35 cellular contexts compared by ENCODE assay signal in genomic region chr6:112356994-112357393, GRCh38. TPM values are rescaled to one million over a fixed set of nuclear protein-coding genes. Genes with fewer than 3 reads are reported as not detected.
"Had no signal": no experiment of that assay in that cellular context is flagged by ENCODE, and none has a peak within 500 bp of the region (broad histone marks: within the 10 kb centered on the region; RNA-seq: fewer than 3 reads in every experiment).

No MANE protein-coding gene starts in this region.

- H3K4me3 Mint-ChIP-seq: activated B cell treated with CpG ODN at 0.5 μM for 24 hours; activated CD8-positive, alpha-beta T cell treated with anti-CD3 and anti-CD28 coated beads for 36 hours; activated naive CD4-positive, alpha-beta T cell treated with anti-CD3 and anti-CD28 coated beads for 36 hours; activated naive CD4-positive, alpha-beta T cell treated with anti-CD3 and anti-CD28 coated beads, Interleukin-2, amount 50 U/mL, for 24 hours; activated naive CD8-positive, alpha-beta T cell treated with anti-CD3 and anti-CD28 coated beads for 36 hours; activated naive CD8-positive, alpha-beta T cell treated with anti-CD3 and anti-CD28 coated beads, Interleukin-2, amount 50 U/mL, for 24 hours; activated T-helper 1 cell treated with anti-CD3 and anti-CD28 coated beads, Interleukin-12 subunit alpha, Interleukin-12 subunit beta, Interleukin-2, Interleukin-4 antibody, amounts not matched to agents 30 ng/mL and 10 ng/mL and 1 ng/mL, durations not matched to agents 14 hours and 24 hours and 36 hours; effector memory CD8-positive, alpha-beta T cell; T-helper 2 cell treated with Interferon-gamma antibody and Interleukin-4, amounts not matched to agents 5 μg/mL and 100 μg/mL, for 36 hours had no signal

- H3K27ac ChIP-seq: adrenal gland, body of pancreas, esophagus muscularis mucosa, gastroesophageal sphincter, heart right ventricle, hepatocyte, WERI-Rb-1 had no signal

- H3K4me1 ChIP-seq: adrenal gland, body of pancreas, esophagus muscularis mucosa, gastroesophageal sphincter had no signal

- H3K4me1 Mint-ChIP-seq: activated B cell treated with CpG ODN at 0.5 μM for 24 hours; activated naive CD4-positive, alpha-beta T cell treated with anti-CD3 and anti-CD28 coated beads, Interleukin-2, amount 50 U/mL, for 24 hours had no signal

- H3K9me3 Mint-ChIP-seq: activated B cell treated with CpG ODN at 0.5 μM for 24 hours; activated CD8-positive, alpha-beta T cell treated with anti-CD3 and anti-CD28 coated beads for 36 hours; activated naive CD4-positive, alpha-beta T cell treated with anti-CD3 and anti-CD28 coated beads for 36 hours; activated naive CD4-positive, alpha-beta T cell treated with anti-CD3 and anti-CD28 coated beads, Interleukin-2, amount 50 U/mL, for 24 hours; activated naive CD8-positive, alpha-beta T cell treated with anti-CD3 and anti-CD28 coated beads for 36 hours; activated naive CD8-positive, alpha-beta T cell treated with anti-CD3 and anti-CD28 coated beads, Interleukin-2, amount 50 U/mL, for 24 hours; activated T-helper 1 cell treated with anti-CD3 and anti-CD28 coated beads, Interleukin-12 subunit alpha, Interleukin-12 subunit beta, Interleukin-2, Interleukin-4 antibody, amounts not matched to agents 30 ng/mL and 10 ng/mL and 1 ng/mL, durations not matched to agents 14 hours and 24 hours and 36 hours; activated T-helper 2 cell treated with anti-CD3 and anti-CD28 coated beads, Interferon-gamma antibody, Interleukin-2, Interleukin-4, amounts not matched to agents 10 μg/mL and 5 μg/mL and 100 μg/mL, durations not matched to agents 14 hours and 24 hours and 36 hours; effector memory CD8-positive, alpha-beta T cell; T-helper 2 cell treated with Interferon-gamma antibody and Interleukin-4, amounts not matched to agents 5 μg/mL and 100 μg/mL, for 36 hours had no signal

- H3K79me2 ChIP-seq: hepatocyte had no signal

- H3K36me3 Mint-ChIP-seq: activated naive CD4-positive, alpha-beta T cell treated with anti-CD3 and anti-CD28 coated beads, Interleukin-2, amount 50 U/mL, for 24 hours had no signal

- H3K27ac Mint-ChIP-seq: activated B cell treated with CpG ODN at 0.5 μM for 24 hours; activated CD8-positive, alpha-beta T cell treated with anti-CD3 and anti-CD28 coated beads for 36 hours; activated naive CD4-positive, alpha-beta T cell treated with anti-CD3 and anti-CD28 coated beads for 36 hours; activated naive CD4-positive, alpha-beta T cell treated with anti-CD3 and anti-CD28 coated beads, Interleukin-2, amount 50 U/mL, for 24 hours; activated naive CD8-positive, alpha-beta T cell treated with anti-CD3 and anti-CD28 coated beads for 36 hours; activated naive CD8-positive, alpha-beta T cell treated with anti-CD3 and anti-CD28 coated beads, Interleukin-2, amount 50 U/mL, for 24 hours; activated T-helper 1 cell treated with anti-CD3 and anti-CD28 coated beads, Interleukin-12 subunit alpha, Interleukin-12 subunit beta, Interleukin-2, Interleukin-4 antibody, amounts not matched to agents 30 ng/mL and 10 ng/mL and 1 ng/mL, durations not matched to agents 14 hours and 24 hours and 36 hours; activated T-helper 2 cell treated with anti-CD3 and anti-CD28 coated beads, Interferon-gamma antibody, Interleukin-2, Interleukin-4, amounts not matched to agents 10 μg/mL and 5 μg/mL and 100 μg/mL, durations not matched to agents 14 hours and 24 hours and 36 hours; effector memory CD8-positive, alpha-beta T cell; T-helper 2 cell treated with Interferon-gamma antibody and Interleukin-4, amounts not matched to agents 5 μg/mL and 100 μg/mL, for 36 hours had no signal

- ATAC-seq: activated CD4-positive, CD25-positive, alpha-beta regulatory T cell treated with anti-CD3 and anti-CD28 coated beads, Interleukin-2, amount 50 U/mL, for 24 hours; activated CD8-positive, alpha-beta T cell treated with anti-CD3 and anti-CD28 coated beads for 36 hours; body of pancreas; effector memory CD8-positive, alpha-beta T cell; gastroesophageal sphincter; heart right ventricle had no signal

- H3K27me3 ChIP-seq: adrenal gland, body of pancreas, esophagus muscularis mucosa, gastroesophageal sphincter, hepatocyte had no signal

- DNase-seq: activated B cell treated with CpG ODN at 0.5 μM for 24 hours; activated CD4-positive, alpha-beta T cell treated with anti-CD3 and anti-CD28 coated beads for 48 hours; activated CD4-positive, alpha-beta T cell treated with anti-CD3 and anti-CD28 coated beads, Interleukin-2, amount 50 U/mL, for 1 hour; activated CD4-positive, alpha-beta T cell treated with anti-CD3 and anti-CD28 coated beads, Interleukin-2, amount 50 U/mL, for 48 hours; activated CD8-positive, alpha-beta memory T cell treated with anti-CD3 and anti-CD28 coated beads for 24 hours; activated CD8-positive, alpha-beta T cell treated with anti-CD3 and anti-CD28 coated beads for 36 hours; activated effector memory CD4-positive, alpha-beta T cell treated with anti-CD3 and anti-CD28 coated beads, Interleukin-2, amount 50 U/mL, for 16 hours; activated naive CD4-positive, alpha-beta T cell treated with anti-CD3 and anti-CD28 coated beads for 36 hours; activated naive CD8-positive, alpha-beta T cell treated with anti-CD3 and anti-CD28 coated beads for 36 hours; activated naive CD8-positive, alpha-beta T cell treated with anti-CD3 and anti-CD28 coated beads, Interleukin-2, amount 50 U/mL, for 24 hours; activated T-cell treated with anti-CD3 and anti-CD28 coated beads, Interleukin-2, amount 50 U/mL, for 1 hour; activated T-cell treated with anti-CD3 and anti-CD28 coated beads, Interleukin-2, amount 50 U/mL, for 48 hours; adrenal gland; amygdala; aorta; body of pancreas; caudate nucleus; cortex of kidney; effector CD4-positive, alpha-beta T cell; effector memory CD8-positive, alpha-beta T cell; erythroblast; foreskin melanocyte; heart right ventricle; WERI-Rb-1 had no signal

- FAIRE-seq: colon had no signal

- H3K4me2 ChIP-seq: hepatocyte had no signal

- H2AFZ ChIP-seq: hepatocyte had no signal

- H3K36me3 ChIP-seq: adrenal gland, esophagus muscularis mucosa, gastroesophageal sphincter, heart right ventricle, WERI-Rb-1 had no signal

- H3K9me3 ChIP-seq: adrenal gland, body of pancreas, esophagus muscularis mucosa, gastroesophageal sphincter, heart right ventricle had no signal

- H3K4me3 ChIP-seq: adrenal gland, body of pancreas, esophagus muscularis mucosa, gastroesophageal sphincter, heart right ventricle, hepatocyte had no signal

- H3K27me3 Mint-ChIP-seq: activated B cell treated with CpG ODN at 0.5 μM for 24 hours; activated naive CD8-positive, alpha-beta T cell treated with anti-CD3 and anti-CD28 coated beads, Interleukin-2, amount 50 U/mL, for 24 hours had no signal

RNA-seq across cellular contexts. Expression of gene RFPL4B, which starts 9.9 kb away (rescaled TPM):
- total RNA-seq: activated B cell treated with CpG ODN at 0.5 μM for 24 hours; activated CD8-positive, alpha-beta T cell treated with anti-CD3 and anti-CD28 coated beads for 36 hours; activated naive CD4-positive, alpha-beta T cell treated with anti-CD3 and anti-CD28 coated beads for 36 hours; activated naive CD8-positive, alpha-beta T cell treated with anti-CD3 and anti-CD28 coated beads for 36 hours; activated T-helper 1 cell treated with anti-CD3 and anti-CD28 coated beads, Interleukin-12 subunit alpha, Interleukin-12 subunit beta, Interleukin-2, Interleukin-4 antibody, amounts not matched to agents 30 ng/mL and 10 ng/mL and 1 ng/mL, durations not matched to agents 14 hours and 24 hours and 36 hours; activated T-helper 2 cell treated with anti-CD3 and anti-CD28 coated beads, Interferon-gamma antibody, Interleukin-2, Interleukin-4, amounts not matched to agents 10 μg/mL and 5 μg/mL and 100 μg/mL, durations not matched to agents 14 hours and 24 hours and 36 hours; adrenal gland; body of pancreas; chondrocyte; esophagus muscularis mucosa; gastroesophageal sphincter; glomerular endothelial cell; hepatocyte had no signal
- polyA plus RNA-seq: adrenal gland, aorta, heart right ventricle, hepatocyte had no signal
